ENCODE assay signal across 8 cellular contexts in genomic region chr13:99436686-99437416, GRCh38.
A peak's percentile ranks its signal among the peaks of the same experiment; 100 is the strongest.
DNase-seq lines count a peak whose midpoint lies in the region; ATAC-seq lines count a peak whose summit lies in the region.

No MANE protein-coding gene starts in this region.

- H3K4me1 ChIP-seq in aorta (ENCODE audit: control insufficient read depth in 1 of 2, insufficient read depth in 2 of 2, low read length in 2 of 2): no peaks in the 10 kb centered on the region

- ATAC-seq in HG02642 (IDR thresholded peaks at IDR 0.05; ENCODE audit: poor library complexity, unreplicated experiment) (peak; percentile 47), aorta (ENCODE audit: low FRiP score) (peak; percentile 85)

- DNase-seq in GM04504 (ENCODE audit: low read depth) (peak; percentile 51), NCI-H1417 treated with DMSO at 0.1 percent for 48 hours (lab: John Stamatoyannopoulos, UW) (peak; percentile 29), SW 1271 (lab: John Stamatoyannopoulos, UW) (peak; percentile 60 to 86), cardiac septum (ENCODE audit: low spot score) (peak; percentile 94), renal cortical epithelial cell (ENCODE audit: low read depth) (peak; percentile 51), aorta (peak; percentile 91 to 95)
- DNase-seq in activated naive CD8-positive, alpha-beta T cell treated with anti-CD3 and anti-CD28 coated beads for 36 hours: peak; percentile 93

- no peaks in the 10 kb centered on the region for H3K9me3 Mint-ChIP-seq in activated naive CD8-positive, alpha-beta T cell treated with anti-CD3 and anti-CD28 coated beads for 36 hours

- no peaks in the 10 kb centered on the region for H3K36me3 Mint-ChIP-seq in activated naive CD8-positive, alpha-beta T cell treated with anti-CD3 and anti-CD28 coated beads for 36 hours

- no peaks in the 10 kb centered on the region for H3K36me3 ChIP-seq in aorta (ENCODE audit: control insufficient read depth in 1 of 2, insufficient read depth in 2 of 2, low read length in 1 of 2)

- no peak overlapping the region for H3K27ac ChIP-seq in aorta (ENCODE audit: low read depth in 1 of 2, low read length in 2 of 2)

- intact Hi-C loops in cardiac septum (cut with DNase I): loop anchor here (2.0 to 5.0 kb wide), 3 partner anchors 168 to 260 kb away; no protein-coding TSS in a partner anchor
- intact Hi-C loops in aorta (cut with DNase I): loop anchor here (2.0 to 5.0 kb wide), 5 partner anchors 60 to 260 kb away; no protein-coding TSS in a partner anchor

- no peak overlapping the region for H3K4me3 ChIP-seq in aorta (ENCODE audit: low read length in 2 of 2)

- peak overlapping the region; percentile 82 for H3K27ac Mint-ChIP-seq in activated naive CD8-positive, alpha-beta T cell treated with anti-CD3 and anti-CD28 coated beads for 36 hours

- H3K27me3 Mint-ChIP-seq in activated naive CD8-positive, alpha-beta T cell treated with anti-CD3 and anti-CD28 coated beads for 36 hours: no peaks in the 10 kb centered on the region

- H3K27me3 ChIP-seq in aorta (ENCODE audit: control insufficient read depth in 1 of 2, insufficient read depth in 2 of 2, low read length in 1 of 2): no peaks in the 10 kb centered on the region

- 12% methylated on average over 27 of the region's 27 CpGs for WGBS in aorta, 2 donors

- peaks cover 54% of the 10 kb centered on the region for H3K4me1 Mint-ChIP-seq in activated naive CD8-positive, alpha-beta T cell treated with anti-CD3 and anti-CD28 coated beads for 36 hours

- H3K9me3 ChIP-seq in aorta (ENCODE audit: control insufficient read depth, low read length): no peaks in the 10 kb centered on the region

- H3K4me3 Mint-ChIP-seq in activated naive CD8-positive, alpha-beta T cell treated with anti-CD3 and anti-CD28 coated beads for 36 hours: peak overlapping the region; percentile 32

Comparison
In these comparisons a context has a peak if more than half of its experiments do, and no peak if none do; other contexts are left out.
1. DNase-seq: peak in every context shown above with its lines; median percentile 94 in cardiac septum; 93 in activated naive CD8-positive, alpha-beta T cell treated with anti-CD3 and anti-CD28 coated beads for 36 hours; 93 in aorta; 73 in SW 1271; 51 in GM04504; 51 in renal cortical epithelial cell; 29 in NCI-H1417 treated with DMSO at 0.1 percent for 48 hours.